Comparison of ENCODE assay signal across 2 cellular contexts in the genomic region with DNA sequence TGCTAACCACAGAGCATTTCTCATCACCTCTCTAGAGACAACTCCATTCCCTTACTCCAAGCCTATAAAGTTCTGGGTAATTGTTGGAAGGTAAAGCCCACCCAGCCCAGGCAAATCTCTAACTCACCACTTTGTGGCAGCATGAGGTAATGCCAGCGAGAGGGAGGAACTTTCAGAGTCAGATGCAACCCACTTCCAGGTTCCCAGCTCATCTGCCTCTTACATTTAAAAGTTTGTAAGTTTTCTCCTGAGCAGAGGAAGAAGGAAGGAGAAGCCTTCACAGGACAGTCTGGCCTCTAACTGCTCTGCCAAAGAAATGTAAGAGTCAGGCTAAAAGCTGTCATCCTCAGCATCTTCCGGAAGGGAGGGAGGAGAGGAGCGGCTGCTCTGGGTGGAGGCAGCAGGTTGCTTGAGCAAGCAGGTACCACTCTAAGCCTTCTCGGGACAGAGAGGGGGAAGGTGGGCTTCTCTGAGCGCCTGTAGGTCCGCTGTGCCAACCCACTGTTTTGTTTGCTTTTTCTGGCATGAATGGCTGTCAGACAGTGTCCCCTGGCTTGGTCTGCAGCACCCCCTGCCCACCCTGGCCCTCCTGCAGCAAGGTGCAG.
TF ChIP-seq lines count a peak whose summit lies in the region.

No MANE protein-coding gene starts in this region.

TF ChIP-seq in endothelial cell of umbilical vein, 7 proteins besides CTCF, POLR2A, EP300 and RAD21:
- no peak for TF ChIP-seq EZH2 (IDR thresholded peaks at IDR 0.05; ENCODE audit: borderline replicate concordance, low read depth, low read length, severe bottlenecking)
- no peak for TF ChIP-seq FOS (IDR thresholded peaks at IDR 0.05; ENCODE audit: borderline replicate concordance, insufficient read depth, low read length)
- TF ChIP-seq, protein P1, sequence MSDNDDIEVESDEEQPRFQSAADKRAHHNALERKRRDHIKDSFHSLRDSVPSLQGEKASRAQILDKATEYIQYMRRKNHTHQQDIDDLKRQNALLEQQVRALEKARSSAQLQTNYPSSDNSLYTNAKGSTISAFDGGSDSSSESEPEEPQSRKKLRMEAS (IDR thresholded peaks at IDR 0.05; ENCODE audit: insufficient read depth, insufficient read length), result no peak
- TF ChIP-seq POLR2AphosphoS5 (IDR thresholded peaks at IDR 0.05; ENCODE audit: insufficient read depth, low read depth, low read length), result no peak
- TF ChIP-seq GATA2 (IDR thresholded peaks at IDR 0.05; ENCODE audit: insufficient read depth, insufficient read length, low read depth, low read length), result no peak
- no peak for TF ChIP-seq MYC (IDR thresholded peaks at IDR 0.05; ENCODE audit: low read depth, low read length)
- TF ChIP-seq JUN (IDR thresholded peaks at IDR 0.05; ENCODE audit: borderline replicate concordance, insufficient read depth, insufficient read length, low read depth), result no peak
TF ChIP-seq in endothelial cell of umbilical vein: peak in this region for 0.

TF ChIP-seq in neural cell, 6 proteins besides CTCF, POLR2A, EP300 and RAD21:
- TF ChIP-seq SMC3 (conservative IDR thresholded peaks at IDR 0.05; ENCODE audit: poor library complexity) (peak; percentile 34), POLR2AphosphoS5 (IDR thresholded peaks at IDR 0.05) (no peak), TAF1 (IDR thresholded peaks at IDR 0.05; ENCODE audit: low read depth) (no peak)
